Comparison of ENCODE assay signal across 8 cellular contexts in the genomic region with DNA sequence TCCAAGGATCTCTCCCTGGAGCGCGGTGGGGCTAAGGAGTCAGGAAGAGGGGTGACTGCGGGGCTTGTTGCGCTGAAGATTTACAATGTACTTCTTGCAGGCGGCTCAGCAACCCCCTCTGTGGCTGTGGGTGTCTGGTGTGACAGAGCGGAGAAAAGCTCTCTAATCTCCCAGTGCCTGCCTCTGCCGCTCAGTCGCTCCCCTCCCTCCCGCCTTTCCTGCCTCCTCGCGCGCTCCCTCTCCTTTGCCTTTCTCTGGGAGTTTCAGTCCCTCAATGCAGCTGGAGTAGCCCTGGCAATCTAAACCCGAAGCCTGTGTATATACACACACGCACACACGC. TPM values are rescaled to one million over a fixed set of nuclear protein-coding genes. Genes with fewer than 3 reads are reported as not detected.
DNase-seq lines count a peak whose midpoint lies in the region; ATAC-seq, FAIRE-seq and TF ChIP-seq lines count a peak whose summit lies in the region.

No MANE protein-coding gene starts in this region.

- H3K79me2 ChIP-seq in GM12878 (ENCODE audit: control insufficient read depth, insufficient read depth, low read length), result no peaks in the 10 kb centered on the region

- intact Hi-C loops in GM12878 (cut with micrococcal nuclease; ENCODE audit: unreplicated experiment), result no loop called here

- TF ChIP-seq EP300 in A549 (IDR thresholded peaks at IDR 0.05) (no peak), GM12878 (IDR thresholded peaks at IDR 0.05; ENCODE audit: borderline replicate concordance in 1 of 2, control insufficient read depth in 1 of 2, low read depth in 2 of 2, low read length in 2 of 2) (no peak)

- H3K4me1 ChIP-seq in A549 (peaks cover 2% of the 10 kb centered on the region; the same call in 1 of the 3 replicates), GM12878 (ENCODE audit: control insufficient read depth, insufficient read depth, low read length) (no peaks in the 10 kb centered on the region), iPS-20b (ENCODE audit: insufficient read depth, low read length) (peaks cover 8% of the 10 kb centered on the region; the same call in 1 of the 2 replicates)

- BruUV-seq in GM12878 (replicated peaks; lab: Mats Ljungman, UMichigan), result no TSS peak

- peak overlapping the region; percentile 94 for H3K4me2 ChIP-seq in A549
- peak overlapping the region; percentile 17; the same call in 1 of the 2 replicates for H3K4me2 ChIP-seq in GM12878 (ENCODE audit: control insufficient read depth, insufficient read depth)

- TF ChIP-seq CTCF in A549 (IDR thresholded peaks at IDR 0.05), result no peak
- TF ChIP-seq CTCF in GM12878 (IDR thresholded peaks at IDR 0.05 in 2 of 3, conservative IDR thresholded peaks at IDR 0.05 in 1 of 3; ENCODE audit: control insufficient read depth in 2 of 3, extremely low read depth in 1 of 3, insufficient read depth in 1 of 3, low read depth in 3 of 3, low read length in 3 of 3), result no peak

- no peak for TF ChIP-seq RAD21 in A549 (conservative IDR thresholded peaks at IDR 0.05 in 1 of 2, IDR thresholded peaks at IDR 0.05 in 1 of 2)
- no peak for TF ChIP-seq RAD21 in GM12878 (IDR thresholded peaks at IDR 0.05; ENCODE audit: insufficient read depth, low read depth, low read length)

- RAD21 ChIA-PET in GM12878 (lab: Charles Lee; ENCODE audit: unreplicated experiment), result no interaction called here

- 51% methylated on average over 15 of the region's 15 CpGs for WGBS in A549 (ENCODE audit: missing lambda C conversion rate)
- WGBS in GM12878 (ENCODE audit: insufficient coverage, insufficient replicate concordance, low lambda C conversion rate, missing lambda C conversion rate), result 51% methylated on average over 14 of the region's 15 CpGs

- TF ChIP-seq POLR2A in A549 (IDR thresholded peaks at IDR 0.05; ENCODE audit: low read length) (no peak), GM12878 (IDR thresholded peaks at IDR 0.05; ENCODE audit: low read depth, low read length) (no peak)

- H3K27ac ChIP-seq in A549 (no peak overlapping the region), GM12878 (ENCODE audit: control insufficient read depth, insufficient read depth) (no peak overlapping the region), iPS-20b (ENCODE audit: low read length) (no peak overlapping the region), substantia nigra (ENCODE audit: low read depth, low read length, poor library complexity, severe bottlenecking) (peak overlapping the region; percentile 67)

- ATAC-seq in A549, result peak; percentile 49 to 60; a peak in 5 of 6 replicates
- no peak for ATAC-seq in GM12878
- ATAC-seq in HG03442 (IDR thresholded peaks at IDR 0.05; ENCODE audit: unreplicated experiment), result no peak

- H3K36me3 ChIP-seq in GM12878 (ENCODE audit: control insufficient read depth in 2 of 2, insufficient read depth in 2 of 2, low read length in 1 of 2) (no peaks in the 10 kb centered on the region), iPS-20b (ENCODE audit: insufficient read depth, low read depth, low read length) (no peaks in the 10 kb centered on the region)

- H3K9ac ChIP-seq in GM12878 (ENCODE audit: control insufficient read depth, insufficient read depth, low read length) (no peak overlapping the region), iPS-20b (ENCODE audit: low read depth, low read length) (peak overlapping the region; percentile 63; the same call in 1 of the 2 replicates)

- no peak overlapping the region for H2AFZ ChIP-seq in GM12878 (ENCODE audit: control insufficient read depth, low read depth, low read length)

- DNase-seq in A549 (ENCODE audit: low read depth in 1 of 2, low spot score in 1 of 2) (no peak), HuH-7 (ENCODE audit: low spot score) (peak; percentile 56), GM12878 (ENCODE audit: low read depth, low spot score) (no peak), substantia nigra (lab: John Stamatoyannopoulos, UW) (peak in 12 of 49 donors; percentile 11 to 60 (median 32)), germinal center (ENCODE audit: low spot score) (no peak), NCI-H1436 (lab: John Stamatoyannopoulos, UW) (no peak)

- SMC1A ChIA-PET in GM12878 (lab: Charles Lee; ENCODE audit: uncharacterized antibody, unreplicated experiment), result no interaction called here

- H3K4me3 ChIP-seq in A549 (peak overlapping the region; percentile 49), GM12878 (no peak overlapping the region), iPS-20b (ENCODE audit: low read length) (peak overlapping the region; percentile 72)

- FAIRE-seq in A549 (lab: Jason Lieb, UNC) (no peak), GM12878 (lab: Jason Lieb, UNC) (no peak)

- no peaks in the 10 kb centered on the region for H4K20me1 ChIP-seq in GM12878 (ENCODE audit: control insufficient read depth, insufficient read depth)

- POLR2A ChIA-PET in A549 (lab: Yijun Ruan, JAX), result no interaction called here
- POLR2A ChIA-PET in GM12878 (lab: Charles Lee), result no interaction called here

- H3K9me3 ChIP-seq in A549 (no peaks in the 10 kb centered on the region), GM12878 (replicated peaks; ENCODE audit: control insufficient read depth, insufficient read depth, low read length) (no peaks in the 10 kb centered on the region), iPS-20b (ENCODE audit: insufficient read depth, low read depth, low read length) (no peaks in the 10 kb centered on the region)

- H3K27me3 ChIP-seq in GM12878 (replicated peaks in 1 of 2; ENCODE audit: control insufficient read depth in 2 of 2, insufficient read depth in 2 of 2, low read length in 1 of 2), result peaks cover 9 to 10% of the 10 kb centered on the region in 2 experiments
- peaks cover 60% of the 10 kb centered on the region for H3K27me3 ChIP-seq in iPS-20b (ENCODE audit: insufficient read depth, low read length)

- in situ Hi-C loops in GM12878 (cut with MboI), result no loop called here

- CTCF ChIA-PET in A549 (lab: Yijun Ruan, JAX), result no interaction called here
- CTCF ChIA-PET in GM12878 (lab: Yijun Ruan, JAX), result no interaction called here

TF ChIP-seq in A549, 52 proteins besides CTCF, POLR2A, EP300 and RAD21 (continues in another document):
- TF ChIP-seq RNF2 (IDR thresholded peaks at IDR 0.05; ENCODE audit: borderline replicate concordance, low read depth) (no peak), NPAS2 (CRISPR knock-in tag; IDR thresholded peaks at IDR 0.05; ENCODE audit: borderline replicate concordance) (no peak), HDAC2 (IDR thresholded peaks at IDR 0.05) (no peak), JUN (IDR thresholded peaks at IDR 0.05) (no peak), SREBF2 (IDR thresholded peaks at IDR 0.05) (no peak), POLR2AphosphoS2 (conservative IDR thresholded peaks at IDR 0.05; ENCODE audit: low read length) (no peak), CHD2 (IDR thresholded peaks at IDR 0.05; ENCODE audit: low read length, partially characterized antibody) (no peak), CHD4 (IDR thresholded peaks at IDR 0.05; ENCODE audit: borderline replicate concordance) (no peak)
- TF ChIP-seq, protein P1, sequence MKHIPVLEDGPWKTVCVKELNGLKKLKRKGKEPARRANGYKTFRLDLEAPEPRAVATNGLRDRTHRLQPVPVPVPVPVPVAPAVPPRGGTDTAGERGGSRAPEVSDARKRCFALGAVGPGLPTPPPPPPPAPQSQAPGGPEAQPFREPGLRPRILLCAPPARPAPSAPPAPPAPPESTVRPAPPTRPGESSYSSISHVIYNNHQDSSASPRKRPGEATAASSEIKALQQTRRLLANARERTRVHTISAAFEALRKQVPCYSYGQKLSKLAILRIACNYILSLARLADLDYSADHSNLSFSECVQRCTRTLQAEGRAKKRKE (CRISPR knock-in tag; IDR thresholded peaks at IDR 0.05; ENCODE audit: low read depth), result no peak

TF ChIP-seq in GM12878, 131 proteins besides CTCF, POLR2A, EP300 and RAD21 (continues in another document):
- TF ChIP-seq MEF2B (IDR thresholded peaks at IDR 0.05; ENCODE audit: partially characterized antibody, poor library complexity, severe bottlenecking) (no peak), KDM1A (IDR thresholded peaks at IDR 0.05; ENCODE audit: borderline replicate concordance) (no peak), MXI1 (IDR thresholded peaks at IDR 0.05; ENCODE audit: low read depth, low read length) (no peak)
- TF ChIP-seq, protein P2, sequence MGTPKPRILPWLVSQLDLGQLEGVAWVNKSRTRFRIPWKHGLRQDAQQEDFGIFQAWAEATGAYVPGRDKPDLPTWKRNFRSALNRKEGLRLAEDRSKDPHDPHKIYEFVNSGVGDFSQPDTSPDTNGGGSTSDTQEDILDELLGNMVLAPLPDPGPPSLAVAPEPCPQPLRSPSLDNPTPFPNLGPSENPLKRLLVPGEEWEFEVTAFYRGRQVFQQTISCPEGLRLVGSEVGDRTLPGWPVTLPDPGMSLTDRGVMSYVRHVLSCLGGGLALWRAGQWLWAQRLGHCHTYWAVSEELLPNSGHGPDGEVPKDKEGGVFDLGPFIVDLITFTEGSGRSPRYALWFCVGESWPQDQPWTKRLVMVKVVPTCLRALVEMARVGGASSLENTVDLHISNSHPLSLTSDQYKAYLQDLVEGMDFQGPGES (IDR thresholded peaks at IDR 0.05), result no peak

RNA-seq across cellular contexts. Expression of a gene that starts 0.8 kb away (rescaled TPM):
- polyA plus RNA-seq in A549 (2011; rRNA removed) (0.16 and 0.20 TPM in 2 replicates), A549 (2017; fragmentation: RNase III; extraction: RNeasy Plus Mini Kit Qiagen cat#74134 plus additional on column Dnase treatment) (0.10 to 0.32 TPM (median 0.13 TPM) in 3 replicates), GM12878 (2011; rRNA removed) (not detected in 2 replicates), GM12878 (2014; fragmentation: Illumina TruSeq; extraction: Trizol) (not detected in 2 replicates), GM12878 (2014; fragmentation: Nextera tagmentation; extraction: Ambion mirVana) (not detected), GM12878 (2014; rRNA removed) (not detected in 2 replicates), GM12878 (2016; fragmentation: Nextera tagmentation; extraction: Ambion mirVana) (not detected)
- polyA plus RNA-seq in A549 (2012; cell fraction: cytosol; rRNA removed), result 0.01 and 0.03 TPM in 2 replicates
- 0.02 and 0.07 TPM in 2 replicates for polyA plus RNA-seq in A549 (2012; cell fraction: nucleus; rRNA removed)
- polyA minus RNA-seq in A549 (2011; rRNA and poly(A)+ RNA removed), result 0.10 and 0.12 TPM in 2 replicates
- not detected in 2 replicates for total RNA-seq in GM12878 (2013; cell fraction: nucleolus; rRNA removed)
- total RNA-seq in GM12878 (2014; rRNA removed) (not detected in 2 replicates), GM12878 (2014; rRNA removed; fragmentation: Illumina TruSeq; extraction: Trizol) (not detected in 2 replicates), GM12878 (2021) (not detected in 2 replicates)
- polyA plus RNA-seq in GM12878 (2011; ENCODE audit: low read depth), result not detected
- not detected in 2 replicates for polyA plus RNA-seq in GM12878 (2011; cell fraction: cytosol; rRNA removed)
- 0.01 TPM in 2 replicates for polyA plus RNA-seq in GM12878 (2011; cell fraction: nucleus; rRNA removed)
- polyA plus RNA-seq in GM12878 (2012), result not detected in 2 replicates
- 0.15 TPM in 1 of 2 replicates, not detected in the other for polyA minus RNA-seq in GM12878 (2011; rRNA and poly(A)+ RNA removed)
- not detected in 2 replicates for polyA minus RNA-seq in GM12878 (2011; cell fraction: cytosol; rRNA and poly(A)+ RNA removed)
- polyA minus RNA-seq in GM12878 (2011; cell fraction: nucleus; rRNA and poly(A)+ RNA removed), result under 0.01 and 1.2 TPM in 2 replicates

Comparison
In these comparisons a context has a peak if more than half of its experiments do, and no peak if none do; other contexts are left out.
1. ATAC-seq: peak in A549 (2 of 2); none in GM12878 (single experiment) and HG03442 (single experiment).